In the genomic region with DNA sequence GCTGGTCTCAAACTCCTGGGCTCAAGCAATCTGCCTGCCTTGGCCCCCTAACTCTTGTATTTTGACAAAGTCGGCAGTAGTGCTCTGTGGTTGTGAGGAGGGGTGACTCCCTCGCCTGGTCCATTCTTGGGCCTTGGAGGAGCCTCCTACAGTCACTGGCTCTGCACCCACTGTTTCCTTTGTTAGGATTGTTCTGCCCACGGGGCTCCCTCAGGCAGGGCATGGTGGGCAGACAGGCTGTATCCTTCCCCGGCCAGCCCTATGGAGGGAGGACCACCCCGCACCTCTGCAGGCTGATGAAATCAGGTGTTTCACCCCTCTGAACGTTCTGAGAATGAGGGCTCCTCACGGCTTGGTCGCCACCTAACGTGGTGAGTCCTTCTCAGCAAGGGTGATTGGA, we compare ENCODE assay signal across 17 cellular contexts. TPM values are rescaled to one million over a fixed set of nuclear protein-coding genes. Genes with fewer than 3 reads are reported as not detected.
DNase-seq lines count a peak whose midpoint lies in the region; ATAC-seq, FAIRE-seq and TF ChIP-seq lines count a peak whose summit lies in the region.
"Had no signal": no experiment of that assay in that cellular context is flagged by ENCODE, and none has a peak within 500 bp of the region (broad histone marks: within the 10 kb centered on the region; RNA-seq: fewer than 3 reads in every experiment).

No MANE protein-coding gene starts in this region.

- H3K18ac ChIP-seq in trophoblast cell (ENCODE audit: low read length): no peak overlapping the region

- H3K4me1 ChIP-seq in MM.1S (ENCODE audit: low read length) (peaks cover 4% of the 10 kb centered on the region; the same call in 1 of the 2 replicates), K562 (replicated peaks in 1 of 2; ENCODE audit: control insufficient read depth in 2 of 2, insufficient read depth in 2 of 2, low read length in 2 of 2) (peaks cover 0 to 15% of the 10 kb centered on the region in 2 experiments; a peak in 3 of 5 replicates), trophoblast cell (ENCODE audit: control insufficient read depth in 1 of 2, insufficient read depth in 2 of 2, low read length in 2 of 2) (no peaks in the 10 kb centered on the region)

- H3K9me3 ChIP-seq in MM.1S (replicated peaks; ENCODE audit: insufficient read depth, low read length): no peaks in the 10 kb centered on the region
- H3K9me3 ChIP-seq in K562 (replicated peaks; ENCODE audit: control insufficient read depth, insufficient read depth, low read depth, low read length): no peaks in the 10 kb centered on the region
- H3K9me3 ChIP-seq in trophoblast cell (ENCODE audit: insufficient read depth, low read depth, low read length): peaks cover 4% of the 10 kb centered on the region

- H3K9me1 ChIP-seq in K562 (ENCODE audit: control insufficient read depth, insufficient read depth, low read length): no peaks in the 10 kb centered on the region

- DNase-seq in activated CD8-positive, alpha-beta memory T cell treated with anti-CD3 and anti-CD28 coated beads, Interleukin-2, amount 10 ng/mL, durations not matched to agents 7 days and 5 days: no peak
- no peak for DNase-seq in activated CD8-positive, alpha-beta memory T cell treated with anti-CD3 and anti-CD28 coated beads, Interleukin-2, amount 50 U/mL, for 4 hours
- no peak for DNase-seq in MM.1S
- DNase-seq in K562 (ENCODE audit: extremely low read depth in 1 of 4, low spot score in 3 of 4): no peak
- no peak for DNase-seq in trophoblast cell
- DNase-seq in WTC11 (ENCODE audit: low spot score): no peak
- no peak for DNase-seq in DMS53 treated with DMSO at 0.1 percent for 48 hours (lab: John Stamatoyannopoulos, UW; ENCODE audit: unreplicated experiment)
- DNase-seq: DMS53, NCI-H1092, NCI-H146, NCI-H2081, NCI-H510A, T-cell had no signal

- H3K4me1 Mint-ChIP-seq in activated CD8-positive, alpha-beta memory T cell treated with anti-CD3 and anti-CD28 coated beads, Interleukin-2, amount 10 ng/mL, durations not matched to agents 7 days and 5 days: peaks cover 12% of the 10 kb centered on the region
- H3K4me1 Mint-ChIP-seq in WTC11: peaks cover 26% of the 10 kb centered on the region

- no peak overlapping the region for H2BK5ac ChIP-seq in trophoblast cell (ENCODE audit: low read depth, low read length, poor library complexity)

- H2BK12ac ChIP-seq in trophoblast cell (ENCODE audit: low read length): peak overlapping the region; percentile 34

- no peak overlapping the region for H3K4me3 Mint-ChIP-seq in activated CD8-positive, alpha-beta memory T cell treated with anti-CD3 and anti-CD28 coated beads, Interleukin-2, amount 10 ng/mL, durations not matched to agents 7 days and 5 days
- H3K4me3 Mint-ChIP-seq in WTC11: no peak overlapping the region
- H3K4me3 Mint-ChIP-seq: CD4-positive, CD25-positive, alpha-beta regulatory T cell; T-cell had no signal

- H3F3A ChIP-seq in MM.1S (ENCODE audit: insufficient read depth, low read length): no peaks in the 10 kb centered on the region

- CTCF ChIA-PET in activated CD8-positive, alpha-beta memory T cell treated with anti-CD3 and anti-CD28 coated beads, Interleukin-2, amount 10 ng/mL, durations not matched to agents 7 days and 5 days (lab: Charles Lee): interaction anchor here (1.6 kb wide), 1 partner anchor 209 kb away, joined by 4 read pairs; no protein-coding TSS in a partner anchor
- CTCF ChIA-PET in K562 (lab: Yijun Ruan, JAX; ENCODE audit: low intra/inter-chr PET ratio) (interaction anchor here (0.6 to 1.7 kb wide), 3 partner anchors 37 to 380 kb away, joined by 3 to 5 read pairs (median 3); no protein-coding TSS in a partner anchor), WTC11 (lab: Charles Lee) (interaction anchor here (0.6 to 5.5 kb wide), 2 partner anchors 10 to 36 kb away, joined by 3 to 166 read pairs; no protein-coding TSS in a partner anchor)

- H3K36me3 Mint-ChIP-seq in activated CD8-positive, alpha-beta memory T cell treated with anti-CD3 and anti-CD28 coated beads, Interleukin-2, amount 10 ng/mL, durations not matched to agents 7 days and 5 days: no peaks in the 10 kb centered on the region
- no peaks in the 10 kb centered on the region for H3K36me3 Mint-ChIP-seq in WTC11
- H3K36me3 Mint-ChIP-seq: CD4-positive, CD25-positive, alpha-beta regulatory T cell; T-cell had no signal

- no peak overlapping the region for H3K23ac ChIP-seq in trophoblast cell (ENCODE audit: low read length)

- H3K4me2 ChIP-seq in MM.1S (ENCODE audit: low read depth, low read length) (peak overlapping the region; percentile 90; the same call in 1 of the 2 replicates), K562 (ENCODE audit: insufficient read depth, low read length) (no peak overlapping the region), trophoblast cell (ENCODE audit: low read length) (no peak overlapping the region)

- peak overlapping the region; percentile 50 for H3K4me3 ChIP-seq in MM.1S (ENCODE audit: low read length)
- H3K4me3 ChIP-seq in K562: no peak overlapping the region
- no peak overlapping the region for H3K4me3 ChIP-seq in trophoblast cell (ENCODE audit: low read depth, low read length)

- no peak for TF ChIP-seq CTCF in MM.1S (IDR thresholded peaks at IDR 0.05; ENCODE audit: low read length)
- no peak for TF ChIP-seq CTCF in K562 (IDR thresholded peaks at IDR 0.05 in 2 of 3, conservative IDR thresholded peaks at IDR 0.05 in 1 of 3; ENCODE audit: insufficient read depth in 2 of 3, low read depth in 1 of 3, low read length in 3 of 3)
- TF ChIP-seq CTCF in WTC11 (IDR thresholded peaks at IDR 0.05): no peak

- H3K14ac ChIP-seq in trophoblast cell (ENCODE audit: low read length): no peak overlapping the region

- in situ Hi-C loops in K562 (cut with MboI): loop anchor here (5.0 kb wide), 1 partner anchor 39 kb away; no protein-coding TSS in a partner anchor

- no peak overlapping the region for H3K27ac ChIP-seq in MM.1S (ENCODE audit: low read length)
- H3K27ac ChIP-seq in K562 (ENCODE audit: extremely low read depth, low read depth, low read length): no peak overlapping the region
- no peak overlapping the region for H3K27ac ChIP-seq in trophoblast cell (ENCODE audit: low read depth, low read length)

- H3K27ac Mint-ChIP-seq in activated CD8-positive, alpha-beta memory T cell treated with anti-CD3 and anti-CD28 coated beads, Interleukin-2, amount 10 ng/mL, durations not matched to agents 7 days and 5 days: peak overlapping the region; percentile 88
- H3K27ac Mint-ChIP-seq in WTC11: no peak overlapping the region
- H3K27ac Mint-ChIP-seq: T-cell had no signal

- no peak overlapping the region for H3K4ac ChIP-seq in trophoblast cell (ENCODE audit: low read depth, low read length)

- TF ChIP-seq RAD21 in K562 (CRISPR knock-in tag; conservative IDR thresholded peaks at IDR 0.05 in 1 of 2, IDR thresholded peaks at IDR 0.05 in 1 of 2): no peak

- H3K79me1 ChIP-seq in trophoblast cell (ENCODE audit: low read length): peaks cover 2% of the 10 kb centered on the region

- POLR2A ChIA-PET in K562 (lab: Yijun Ruan, JAX) (interaction anchor here (0.6 kb wide), 1 partner anchor 506 kb away, joined by 3 read pairs; no protein-coding TSS in a partner anchor), WTC11 (lab: Charles Lee) (no interaction called here)

- H2AK5ac ChIP-seq in trophoblast cell (ENCODE audit: low read length): no peak overlapping the region

- no peaks in the 10 kb centered on the region for H3K9me2 ChIP-seq in MM.1S (replicated peaks; ENCODE audit: insufficient read depth, low read length)

- H4K12ac ChIP-seq in trophoblast cell (ENCODE audit: low read depth, low read length): no peak overlapping the region

- no peak for FAIRE-seq in K562 (lab: Jason Lieb, UNC)

- no peaks in the 10 kb centered on the region for H3K9me3 Mint-ChIP-seq in activated CD8-positive, alpha-beta memory T cell treated with anti-CD3 and anti-CD28 coated beads, Interleukin-2, amount 10 ng/mL, durations not matched to agents 7 days and 5 days (ENCODE audit: low read depth)
- peaks cover 4% of the 10 kb centered on the region; the same call in 1 of the 2 replicates for H3K9me3 Mint-ChIP-seq in WTC11
- H3K9me3 Mint-ChIP-seq: T-cell had no signal

- no peak overlapping the region for H2BK120ac ChIP-seq in trophoblast cell (ENCODE audit: insufficient read depth, low read length, poor library complexity)

- ATAC-seq in activated CD8-positive, alpha-beta memory T cell treated with anti-CD3 and anti-CD28 coated beads, Interleukin-2, amount 10 ng/mL, durations not matched to agents 7 days and 5 days: no peak
- no peak for ATAC-seq in K562
- ATAC-seq in WTC11: no peak
- ATAC-seq in GM21367 (IDR thresholded peaks at IDR 0.05; ENCODE audit: unreplicated experiment): no peak
- ATAC-seq: T-cell had no signal

- H3K79me2 ChIP-seq in MM.1S (ENCODE audit: low read length) (no peaks in the 10 kb centered on the region), K562 (ENCODE audit: control insufficient read depth, insufficient read depth, low read length) (no peaks in the 10 kb centered on the region), trophoblast cell (ENCODE audit: control insufficient read depth, insufficient read depth, low read length, poor library complexity) (no peaks in the 10 kb centered on the region)

- no peak for TF ChIP-seq EP300 in K562 (IDR thresholded peaks at IDR 0.05; ENCODE audit: low read length)

- H4K20me1 ChIP-seq in MM.1S (ENCODE audit: insufficient read depth, low read length): no peaks in the 10 kb centered on the region
- no peaks in the 10 kb centered on the region for H4K20me1 ChIP-seq in K562 (replicated peaks; ENCODE audit: control insufficient read depth, insufficient read depth, low read length)

- H4K8ac ChIP-seq in trophoblast cell (ENCODE audit: low read depth, low read length): no peak overlapping the region

- 45% methylated on average over 9 of the region's 9 CpGs for WGBS in K562 (ENCODE audit: insufficient coverage, low coverage, missing lambda C conversion rate)
- WGBS in trophoblast cell (ENCODE audit: extremely low coverage, insufficient coverage, insufficient read length): no CpG with 5 or more reads among the region's 9 CpGs

- H3K36me3 ChIP-seq in MM.1S (replicated peaks; ENCODE audit: insufficient read depth, low read length) (no peaks in the 10 kb centered on the region), K562 (ENCODE audit: control insufficient read depth, insufficient read depth, low read length) (no peaks in the 10 kb centered on the region), trophoblast cell (ENCODE audit: control insufficient read depth in 1 of 2, insufficient read depth in 2 of 2, low read length in 2 of 2) (no peaks in the 10 kb centered on the region)

- no TSS peak for BruUV-seq in K562 (replicated peaks; lab: Mats Ljungman, UMichigan)

- H3K9ac ChIP-seq in MM.1S (ENCODE audit: low read length): peak overlapping the region; percentile 26; the same call in 1 of the 2 replicates
- no peak overlapping the region for H3K9ac ChIP-seq in K562 (ENCODE audit: insufficient read depth in 1 of 2, low read depth in 2 of 2, low read length in 2 of 2)
- H3K9ac ChIP-seq in trophoblast cell (ENCODE audit: low read length): no peak overlapping the region

- intact Hi-C loops in K562 (cut with micrococcal nuclease): loop anchor here (10.0 kb wide), 2 partner anchors 162 to 208 kb away; no protein-coding TSS in a partner anchor

- H3K27me3 ChIP-seq in MM.1S (replicated peaks; ENCODE audit: insufficient read depth, low read length) (peaks cover 44% of the 10 kb centered on the region), K562 (ENCODE audit: control insufficient read depth in 2 of 2, insufficient read depth in 2 of 2, low read length in 2 of 2) (peaks cover 5 to 15% of the 10 kb centered on the region in 2 experiments), trophoblast cell (ENCODE audit: insufficient read depth, low read length) (no peaks in the 10 kb centered on the region)

- peak overlapping the region; percentile 29 for H4K91ac ChIP-seq in trophoblast cell (ENCODE audit: low read depth, low read length)

- H3K27me3 Mint-ChIP-seq in activated CD8-positive, alpha-beta memory T cell treated with anti-CD3 and anti-CD28 coated beads, Interleukin-2, amount 10 ng/mL, durations not matched to agents 7 days and 5 days: peaks cover 14% of the 10 kb centered on the region
- peaks cover 16% of the 10 kb centered on the region for H3K27me3 Mint-ChIP-seq in WTC11 (ENCODE audit: low read depth)

- peak overlapping the region; percentile 89 for H2AFZ ChIP-seq in MM.1S (ENCODE audit: low read length)
- peak overlapping the region; percentile 62; the same call in 1 of the 2 replicates for H2AFZ ChIP-seq in K562 (ENCODE audit: low read depth, low read length)
- no peak overlapping the region for H2AFZ ChIP-seq in trophoblast cell (ENCODE audit: insufficient read depth, low read length, poor library complexity)

- no peak for TF ChIP-seq POLR2A in K562 (conservative IDR thresholded peaks at IDR 0.05)

RNA-seq across cellular contexts. Expression of a gene that starts 9.2 kb away (rescaled TPM):
- not detected for total RNA-seq in activated CD8-positive, alpha-beta memory T cell treated with anti-CD3 and anti-CD28 coated beads, Interleukin-2, amount 10 ng/mL, durations not matched to agents 7 days and 5 days
- not detected in 2 replicates for total RNA-seq in K562 (2011; cell fraction: chromatin; rRNA removed; ENCODE audit: low replicate concordance)
- not detected in 2 replicates for total RNA-seq in K562 (2011; cell fraction: nucleolus; rRNA removed)
- not detected in 2 replicates for total RNA-seq in K562 (2011; cell fraction: nucleoplasm; rRNA removed)
- total RNA-seq in K562 (2014; rRNA removed): not detected in 2 replicates
- not detected in 2 replicates for total RNA-seq in K562 (2014; rRNA removed; fragmentation: Illumina TruSeq; extraction: Trizol)
- total RNA-seq in K562 (2015; rRNA removed; fragmentation: Illumina TruSeq; extraction: Trizol): not detected in 2 replicates
- not detected in 2 replicates for total RNA-seq in K562 (2021)
- not detected in 2 replicates for polyA plus RNA-seq in K562 (2011; rRNA removed)
- polyA plus RNA-seq in K562 (2011; cell fraction: cytosol; rRNA removed): not detected in 2 replicates
- not detected in 2 replicates for polyA plus RNA-seq in K562 (2011; cell fraction: nucleus; rRNA removed)
- polyA plus RNA-seq in K562 (2012): not detected in 2 replicates
- polyA plus RNA-seq in K562 (2014; fragmentation: Illumina TruSeq; extraction: Trizol): not detected in 2 replicates
- polyA plus RNA-seq in K562 (2014; fragmentation: Nextera tagmentation; extraction: Ambion mirVana): not detected
- polyA plus RNA-seq in K562 (2014; rRNA removed): not detected in 2 replicates
- polyA minus RNA-seq in K562 (2011; rRNA and poly(A)+ RNA removed): not detected in 2 replicates
- polyA minus RNA-seq in K562 (2011; cell fraction: cytosol; rRNA and poly(A)+ RNA removed): not detected in 2 replicates
- polyA minus RNA-seq in K562 (2011; cell fraction: nucleus; rRNA and poly(A)+ RNA removed): not detected in 2 replicates
- polyA plus RNA-seq in trophoblast cell (2013): not detected in 2 replicates
- total RNA-seq in WTC11 (2021): 0.22 to 0.39 TPM in 2 of 3 replicates, not detected in the other
- total RNA-seq: A673; CD4-positive, CD25-positive, alpha-beta regulatory T cell; SK-MEL-5 had no signal

RNA-seq across cellular contexts. Expression of a gene that starts 22.7 kb away (rescaled TPM):
- total RNA-seq in activated CD8-positive, alpha-beta memory T cell treated with anti-CD3 and anti-CD28 coated beads, Interleukin-2, amount 10 ng/mL, durations not matched to agents 7 days and 5 days: 1 to 10 TPM in 1 of 2 experiments, under 1 TPM in 1; 0.80 to 2.5 TPM
- 3.4 and 5.6 TPM in 2 replicates for total RNA-seq in K562 (2011; cell fraction: chromatin; rRNA removed; ENCODE audit: low replicate concordance)
- total RNA-seq in K562 (2011; cell fraction: nucleolus; rRNA removed): 3.0 and 5.2 TPM in 2 replicates
- 2.2 and 4.0 TPM in 2 replicates for total RNA-seq in K562 (2011; cell fraction: nucleoplasm; rRNA removed)
- total RNA-seq in K562 (2014; rRNA removed) (1.2 and 1.9 TPM in 2 replicates), K562 (2014; rRNA removed; fragmentation: Illumina TruSeq; extraction: Trizol) (0.70 and 1.4 TPM in 2 replicates), K562 (2015; rRNA removed; fragmentation: Illumina TruSeq; extraction: Trizol) (0.30 and 0.69 TPM in 2 replicates), K562 (2021) (0.92 and 1.5 TPM in 2 replicates), WTC11 (2021) (4.3 to 7.9 TPM (median 7.2 TPM) in 3 replicates)
- polyA plus RNA-seq in K562 (2011; rRNA removed) (3.1 TPM in 2 replicates), K562 (2014; fragmentation: Illumina TruSeq; extraction: Trizol) (1.2 and 2.1 TPM in 2 replicates), K562 (2014; fragmentation: Nextera tagmentation; extraction: Ambion mirVana) (under 1 TPM; 0.25 to 0.39 TPM), K562 (2014; rRNA removed) (0.84 and 0.88 TPM in 2 replicates)
- 3.9 and 4.3 TPM in 2 replicates for polyA plus RNA-seq in K562 (2011; cell fraction: cytosol; rRNA removed)
- polyA plus RNA-seq in K562 (2011; cell fraction: nucleus; rRNA removed): 2.1 TPM in 2 replicates
- polyA plus RNA-seq in K562 (2012): 0.90 and 0.91 TPM in 2 replicates
- polyA minus RNA-seq in K562 (2011; rRNA and poly(A)+ RNA removed): 4.0 TPM in 2 replicates
- polyA minus RNA-seq in K562 (2011; cell fraction: cytosol; rRNA and poly(A)+ RNA removed): 2.6 and 3.0 TPM in 2 replicates
- 1.8 and 3.9 TPM in 2 replicates for polyA minus RNA-seq in K562 (2011; cell fraction: nucleus; rRNA and poly(A)+ RNA removed)
- 0.64 and 0.69 TPM in 2 replicates for polyA plus RNA-seq in trophoblast cell (2013)
- total RNA-seq: A673; CD4-positive, CD25-positive, alpha-beta regulatory T cell; SK-MEL-5 had no signal

RNA-seq across cellular contexts. Expression of a gene that starts 33.0 kb away (rescaled TPM):
- total RNA-seq in activated CD8-positive, alpha-beta memory T cell treated with anti-CD3 and anti-CD28 coated beads, Interleukin-2, amount 10 ng/mL, durations not matched to agents 7 days and 5 days: 1 to 10 TPM in 1 of 2 experiments, under 1 TPM in 1; 0.54 to 1.8 TPM
- not detected in 2 replicates for total RNA-seq in K562 (2011; cell fraction: chromatin; rRNA removed; ENCODE audit: low replicate concordance)
- total RNA-seq in K562 (2011; cell fraction: nucleolus; rRNA removed): not detected in 2 replicates
- total RNA-seq in K562 (2011; cell fraction: nucleoplasm; rRNA removed): not detected in 2 replicates
- total RNA-seq in K562 (2014; rRNA removed) (not detected in 2 replicates), K562 (2014; rRNA removed; fragmentation: Illumina TruSeq; extraction: Trizol) (not detected in 2 replicates), K562 (2015; rRNA removed; fragmentation: Illumina TruSeq; extraction: Trizol) (not detected in 2 replicates), K562 (2021) (not detected in 2 replicates), WTC11 (2021) (not detected in 3 replicates)
- polyA plus RNA-seq in K562 (2011; rRNA removed) (not detected in 2 replicates), K562 (2014; fragmentation: Illumina TruSeq; extraction: Trizol) (not detected in 2 replicates), K562 (2014; fragmentation: Nextera tagmentation; extraction: Ambion mirVana) (not detected), K562 (2014; rRNA removed) (not detected in 2 replicates)
- polyA plus RNA-seq in K562 (2011; cell fraction: cytosol; rRNA removed): not detected in 2 replicates
- polyA plus RNA-seq in K562 (2011; cell fraction: nucleus; rRNA removed): not detected in 2 replicates
- polyA plus RNA-seq in K562 (2012): not detected in 2 replicates
- polyA minus RNA-seq in K562 (2011; rRNA and poly(A)+ RNA removed): not detected in 2 replicates
- not detected in 2 replicates for polyA minus RNA-seq in K562 (2011; cell fraction: cytosol; rRNA and poly(A)+ RNA removed)
- not detected in 2 replicates for polyA minus RNA-seq in K562 (2011; cell fraction: nucleus; rRNA and poly(A)+ RNA removed)
- not detected in 2 replicates for polyA plus RNA-seq in trophoblast cell (2013)
- total RNA-seq: A673, SK-MEL-5 had no signal

RNA-seq across cellular contexts. Expression of a gene that starts 50.8 kb away (rescaled TPM):
- total RNA-seq in activated CD8-positive, alpha-beta memory T cell treated with anti-CD3 and anti-CD28 coated beads, Interleukin-2, amount 10 ng/mL, durations not matched to agents 7 days and 5 days: under 1 TPM; 0.30 to 0.99 TPM
- total RNA-seq in K562 (2011; cell fraction: chromatin; rRNA removed; ENCODE audit: low replicate concordance): not detected in 2 replicates
- total RNA-seq in K562 (2011; cell fraction: nucleolus; rRNA removed): not detected in 2 replicates
- not detected in 2 replicates for total RNA-seq in K562 (2011; cell fraction: nucleoplasm; rRNA removed)
- not detected in 2 replicates for total RNA-seq in K562 (2014; rRNA removed)
- total RNA-seq in K562 (2014; rRNA removed; fragmentation: Illumina TruSeq; extraction: Trizol): not detected in 2 replicates
- not detected in 2 replicates for total RNA-seq in K562 (2015; rRNA removed; fragmentation: Illumina TruSeq; extraction: Trizol)
- total RNA-seq in K562 (2021): not detected in 2 replicates
- polyA plus RNA-seq in K562 (2011; rRNA removed): not detected in 2 replicates
- not detected in 2 replicates for polyA plus RNA-seq in K562 (2011; cell fraction: cytosol; rRNA removed)
- polyA plus RNA-seq in K562 (2011; cell fraction: nucleus; rRNA removed): not detected in 2 replicates
- polyA plus RNA-seq in K562 (2012): not detected in 2 replicates
- polyA plus RNA-seq in K562 (2014; fragmentation: Illumina TruSeq; extraction: Trizol): not detected in 2 replicates
- not detected for polyA plus RNA-seq in K562 (2014; fragmentation: Nextera tagmentation; extraction: Ambion mirVana)
- polyA plus RNA-seq in K562 (2014; rRNA removed): not detected in 2 replicates
- polyA minus RNA-seq in K562 (2011; rRNA and poly(A)+ RNA removed): not detected in 2 replicates
- not detected in 2 replicates for polyA minus RNA-seq in K562 (2011; cell fraction: cytosol; rRNA and poly(A)+ RNA removed)
- not detected in 2 replicates for polyA minus RNA-seq in K562 (2011; cell fraction: nucleus; rRNA and poly(A)+ RNA removed)
- polyA plus RNA-seq in trophoblast cell (2013): not detected in 2 replicates
- not detected in 3 replicates for total RNA-seq in WTC11 (2021)
- total RNA-seq: A673; CD4-positive, CD25-positive, alpha-beta regulatory T cell; SK-MEL-5 had no signal
